13 cellular contexts compared by ENCODE assay signal in genomic region chr2:202608142-202608852, GRCh38. TPM values are rescaled to one million over a fixed set of nuclear protein-coding genes. Genes with fewer than 3 reads are reported as not detected.
A peak's percentile ranks its signal among the peaks of the same experiment; 100 is the strongest.
DNase-seq lines count a peak whose midpoint lies in the region; FAIRE-seq and TF ChIP-seq lines count a peak whose summit lies in the region.
"Had no signal": no experiment of that assay in that cellular context is flagged by ENCODE, and none has a peak within 500 bp of the region (broad histone marks: within the 10 kb centered on the region; RNA-seq: fewer than 3 reads in every experiment).

No MANE protein-coding gene starts in this region.

- DNase-seq in AML-193 (lab: John Stamatoyannopoulos, UW), result peak; percentile 9 to 19
- DNase-seq in GM19239 (ENCODE audit: insufficient read length, low spot score), result no peak
- DNase-seq in NK-92 (lab: John Stamatoyannopoulos, UW; ENCODE audit: unreplicated experiment), result no peak
- no peak for DNase-seq in DMS 273 treated with DMSO at 0.1 percent for 48 hours (lab: John Stamatoyannopoulos, UW)
- no peak for DNase-seq in NAMALWA (ENCODE audit: low spot score)
- no peak for DNase-seq in HPDE6-E6E7 (ENCODE audit: extremely low spot score)
- DNase-seq: NCI-H1105; stimulated activated CD4-positive, alpha-beta T cell treated with anti-CD3 and anti-CD28 coated beads, Interleukin-15, amount 100 ng/mL, for 24 hours had no signal

- H3K36me3 Mint-ChIP-seq in IgD-negative memory B cell, result peaks cover 2% of the 10 kb centered on the region

- H3K4me3 Mint-ChIP-seq in IgD-negative memory B cell, result peak overlapping the region in 3 of 4 donors; percentile 27 to 88 (median 86)

- peaks cover 33 to 34% (median 33%) of the 10 kb centered on the region in 3 donors for H3K4me1 Mint-ChIP-seq in IgD-negative memory B cell

- peak overlapping the region; percentile 16 to 85 (median 33) for H3K27ac Mint-ChIP-seq in IgD-negative memory B cell

- no peaks in the 10 kb centered on the region for H3K9me3 Mint-ChIP-seq in IgD-negative memory B cell

- TF ChIP-seq CTCF in VCaP (conservative IDR thresholded peaks at IDR 0.05), result no peak

- H3K27me3 Mint-ChIP-seq in IgD-negative memory B cell, result no peaks in the 10 kb centered on the region

- H3K27ac ChIP-seq in VCaP, result peak overlapping the region; percentile 82
- H3K27ac ChIP-seq: A549 had no signal

- peak; percentile 87 for FAIRE-seq in GM19239 (lab: Jason Lieb, UNC)
- FAIRE-seq: A549, colon, TTC549 had no signal

RNA-seq across cellular contexts. Expression of gene FAM117B, which starts 26.5 kb away (rescaled TPM):
- 21.6 TPM for polyA plus RNA-seq in IgD-negative memory B cell

Comparison
In these comparisons a context has a peak if more than half of its experiments do, and no peak if none do; other contexts are left out.
1. DNase-seq: peak in AML-193 (2 of 2); none in GM19239 (single experiment), NK-92 (single experiment), DMS 273 treated with DMSO at 0.1 percent for 48 hours (single experiment), NAMALWA (single experiment) and HPDE6-E6E7 (single experiment).